ENCODE assay signal across 18 cellular contexts in the genomic region with DNA sequence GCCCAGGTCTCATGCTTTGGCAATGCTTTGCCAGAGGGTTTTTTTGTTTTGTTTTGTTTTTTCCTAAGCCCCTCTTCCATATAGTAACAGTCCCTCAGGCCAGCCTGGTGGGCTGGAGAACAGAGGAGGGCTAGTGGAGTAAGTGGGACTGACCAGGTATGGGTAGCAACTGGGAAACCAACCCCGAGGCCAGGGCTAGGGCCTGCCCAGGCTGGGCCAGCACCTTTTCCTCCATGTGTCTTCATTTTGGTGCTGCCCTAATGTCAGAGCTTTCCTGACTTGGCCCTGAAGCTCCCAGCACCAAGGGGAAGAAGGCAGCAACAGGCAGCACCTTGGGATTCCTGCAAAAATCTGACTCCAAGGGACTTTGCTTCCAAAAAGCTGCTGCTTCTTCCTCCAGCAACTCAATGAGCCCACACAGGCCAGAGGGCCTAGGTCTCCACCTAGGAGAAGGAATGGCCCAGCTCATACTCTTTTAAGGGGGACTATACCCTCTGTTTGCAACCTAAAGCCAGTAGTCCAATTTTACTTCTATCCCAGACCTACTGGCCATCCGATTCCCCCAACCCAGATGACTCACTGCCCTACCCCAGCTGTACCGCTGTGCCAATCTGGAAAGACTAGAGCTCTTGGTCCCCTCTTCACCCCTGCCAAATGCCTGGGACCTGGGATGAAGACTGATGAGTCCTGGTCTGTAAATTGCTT.
A peak's percentile ranks its signal among the peaks of the same experiment; 100 is the strongest.
DNase-seq lines count a peak whose midpoint lies in the region; ATAC-seq and TF ChIP-seq lines count a peak whose summit lies in the region.
"Had no signal": no experiment of that assay in that cellular context is flagged by ENCODE, and none has a peak within 500 bp of the region (broad histone marks: within the 10 kb centered on the region; RNA-seq: fewer than 3 reads in every experiment).

No MANE protein-coding gene starts in this region.

- H3K27ac ChIP-seq in upper lobe of right lung: no peak overlapping the region
- H3K27ac ChIP-seq: BLaER1, HL-60 had no signal

- ATAC-seq in sciatic nerve: no peak
- ATAC-seq in upper lobe of right lung: no peak
- no peak for ATAC-seq in GM21528 (IDR thresholded peaks at IDR 0.05; ENCODE audit: low FRiP score, unreplicated experiment)
- no peak for ATAC-seq in GM19035 (IDR thresholded peaks at IDR 0.05; ENCODE audit: unreplicated experiment)
- ATAC-seq: HCT116 had no signal

- no peaks in the 10 kb centered on the region for H3K36me3 ChIP-seq in upper lobe of right lung
- H3K36me3 ChIP-seq: BLaER1 had no signal

- intact Hi-C loops in sciatic nerve (cut with DNase I) (no loop called here), upper lobe of right lung (cut with DNase I) (no loop called here)

- H3K4me3 ChIP-seq in upper lobe of right lung: no peak overlapping the region
- H3K4me3 ChIP-seq: BLaER1 had no signal

- TF ChIP-seq CTCF in upper lobe of right lung (IDR thresholded peaks at IDR 0.05): no peak

- H3K9me3 ChIP-seq in upper lobe of right lung: no peaks in the 10 kb centered on the region
- H3K9me3 ChIP-seq: BLaER1 had no signal

- peak; percentile 13 for DNase-seq in activated effector memory CD4-positive, alpha-beta T cell treated with anti-CD3 and anti-CD28 coated beads, Interleukin-2, amount 50 U/mL, for 16 hours
- no peak for DNase-seq in activated effector memory CD4-positive, alpha-beta T cell treated with Interleukin-2 at 50 U/mL for 16 hours
- DNase-seq in epidermal melanocyte (ENCODE audit: insufficient read length, low spot score): peak; percentile 10
- DNase-seq in sciatic nerve (ENCODE audit: low spot score): peak; percentile 6
- DNase-seq in upper lobe of right lung: peak; percentile 30
- DNase-seq: 8988T; CD4-positive, alpha-beta memory T cell; DMS153; DMS79; GDM1; GOT3; H7; HFFc6 had no signal

- peaks cover 16% of the 10 kb centered on the region for H3K4me1 ChIP-seq in upper lobe of right lung

- peaks cover 40% of the 10 kb centered on the region for H3K27me3 ChIP-seq in upper lobe of right lung
